8 cellular contexts compared by ENCODE assay signal in the genomic region with DNA sequence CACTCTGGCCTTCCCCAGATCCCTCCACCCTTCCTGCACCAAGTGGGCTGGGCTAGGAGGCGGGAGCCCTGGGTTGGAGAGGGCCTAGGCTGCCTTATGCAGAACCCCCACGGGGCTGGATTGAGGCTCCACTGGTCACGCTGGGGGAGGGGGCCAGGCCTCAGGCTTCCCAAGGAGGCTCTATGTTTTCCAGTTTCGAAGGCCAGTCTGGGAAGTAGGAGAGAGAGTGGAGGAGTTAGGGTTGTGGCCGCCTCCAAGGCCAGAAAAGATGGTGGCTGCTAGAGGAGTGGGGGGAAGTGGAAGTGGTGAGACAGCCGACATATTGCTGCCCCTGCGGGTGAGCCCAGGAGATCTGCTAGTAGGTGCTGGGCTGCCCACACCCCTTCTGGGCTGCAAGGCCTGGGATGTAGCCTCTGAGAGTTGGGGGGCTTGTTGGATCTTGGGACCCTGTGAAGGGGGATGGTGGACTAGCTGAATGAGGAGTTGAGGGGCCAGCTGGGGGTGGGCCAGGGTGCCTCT. TPM values are rescaled to one million over a fixed set of nuclear protein-coding genes. Genes with fewer than 3 reads are reported as not detected.
DNase-seq lines count a peak whose midpoint lies in the region; ATAC-seq and TF ChIP-seq lines count a peak whose summit lies in the region.

No MANE protein-coding gene starts in this region.

- H3K27ac ChIP-seq in HCT116 (ENCODE audit: low read depth, low read length), result peak overlapping the region; percentile 81

- H3K4me2 ChIP-seq in HCT116 (ENCODE audit: low read length), result peak overlapping the region; percentile 86

- H3K4me3 Mint-ChIP-seq in natural killer cell, result peak overlapping the region; percentile 98

- peaks cover 59% of the 10 kb centered on the region for H3K79me2 ChIP-seq in HCT116 (ENCODE audit: insufficient read depth, low read length)

- H3K27me3 ChIP-seq in HCT116 (ENCODE audit: insufficient read depth, low read length), result no peaks in the 10 kb centered on the region

- no peaks in the 10 kb centered on the region for H3K36me3 Mint-ChIP-seq in natural killer cell

- TF ChIP-seq POLR2A in HCT116 (IDR thresholded peaks at IDR 0.05; ENCODE audit: borderline replicate concordance, extremely low read depth, insufficient read depth, insufficient read length), result no peak

- CTCF ChIA-PET in AG04449 (lab: Yijun Ruan, JAX) (interaction anchor here (2.4 to 47.4 kb wide), 3 partner anchors 9 to 42 kb away, joined by 7 to 1609 read pairs (median 32); a partner anchor contains a TSS), HCT116 (lab: Charles Lee) (interaction anchor here (2.9 kb wide), 1 partner anchor 9 kb away, joined by 26 read pairs; no protein-coding TSS in a partner anchor), GM10248 (lab: Yijun Ruan, JAX) (interaction anchor here (1.3 to 15.1 kb wide), 4 partner anchors 9 to 45 kb away, joined by 3 to 276 read pairs (median 16); no protein-coding TSS in a partner anchor)

- peaks cover 42 to 61% of the 10 kb centered on the region in 2 donors for H3K4me1 Mint-ChIP-seq in natural killer cell

- peaks cover 43 to 55% of the 10 kb centered on the region in 2 experiments for H3K4me1 ChIP-seq in HCT116 (ENCODE audit: control insufficient read depth in 1 of 2, insufficient read depth in 2 of 2, low read length in 2 of 2)

- intact Hi-C loops in HCT116 (cut with micrococcal nuclease) (no loop called here), natural killer cell (cut with micrococcal nuclease) (no loop called here)

- no peaks in the 10 kb centered on the region for H3K9me3 Mint-ChIP-seq in natural killer cell

- peak overlapping the region; percentile 79 for H3K9ac ChIP-seq in HCT116 (ENCODE audit: low read length)

- 0 out of 2 replicates have a peak, but pooled peaks cover 4% of the 10 kb centered on the region for H4K20me1 ChIP-seq in HCT116 (ENCODE audit: insufficient read depth)

- TF ChIP-seq RAD21 in HCT116 (IDR thresholded peaks at IDR 0.05; ENCODE audit: low read depth), result no peak

- H3K36me3 ChIP-seq in HCT116 (ENCODE audit: control insufficient read depth in 1 of 2, insufficient read depth in 2 of 2, low read length in 2 of 2), result peaks cover 0 to 5% of the 10 kb centered on the region in 2 experiments; a peak in 1 of 4 replicates

- TF ChIP-seq CTCF in AG04449 (IDR thresholded peaks at IDR 0.05; ENCODE audit: insufficient read depth, low read length, missing control alignments) (no peak), HCT116 (IDR thresholded peaks at IDR 0.05 in 2 of 3, conservative IDR thresholded peaks at IDR 0.05 in 1 of 3; ENCODE audit: borderline replicate concordance in 1 of 3, insufficient read depth in 1 of 3, low read depth in 2 of 3, low read length in 2 of 3) (no peak), WI38 (IDR thresholded peaks at IDR 0.05; ENCODE audit: low read depth, low read length) (no peak), epithelial cell of esophagus (IDR thresholded peaks at IDR 0.05; ENCODE audit: insufficient read depth, low read depth, low read length, missing control alignments) (no peak), natural killer cell (IDR thresholded peaks at IDR 0.05) (no peak), GM10248 (IDR thresholded peaks at IDR 0.05; ENCODE audit: control extremely low read depth, extremely low read depth, low read depth, missing control alignments) (no peak)

- H3K9me2 ChIP-seq in HCT116 (ENCODE audit: insufficient read depth), result no peaks in the 10 kb centered on the region

- DNase-seq in AG04449 (ENCODE audit: low read depth, low spot score), result no peak
- no peak for DNase-seq in HCT116 (ENCODE audit: low read depth, low spot score)
- peak; percentile 48 for DNase-seq in epithelial cell of esophagus (ENCODE audit: low read depth)
- DNase-seq in natural killer cell, result peak; percentile 29
- DNase-seq in NCI-H524 treated with DMSO at 0.1 percent for 48 hours (lab: John Stamatoyannopoulos, UW), result no peak
- DNase-seq in GM10248 (ENCODE audit: extremely low spot score), result no peak

- no peaks in the 10 kb centered on the region for H3K27me3 Mint-ChIP-seq in natural killer cell (ENCODE audit: low read depth in 2 of 2)

- H3K9me3 ChIP-seq in HCT116 (ENCODE audit: control insufficient read depth in 1 of 2, insufficient read depth in 1 of 2, low read depth in 1 of 2, low read length in 2 of 2), result no peaks in the 10 kb centered on the region

- POLR2A ChIA-PET in AG04449 (lab: Yijun Ruan, JAX), result interaction anchor here (1.1 to 1.9 kb wide), 4 partner anchors 10 to 27 kb away, joined by 3 to 25 read pairs (median 6); no protein-coding TSS in a partner anchor
- POLR2A ChIA-PET in HCT116 (lab: Charles Lee), result interaction anchor here (3.5 kb wide), 1 partner anchor 10 kb away, joined by 34 read pairs; no protein-coding TSS in a partner anchor
- POLR2A ChIA-PET in GM10248 (lab: Yijun Ruan, JAX), result interaction anchor here (0.6 kb wide), 2 partner anchors 35 to 1977 kb away, joined by 5 to 13 read pairs; no protein-coding TSS in a partner anchor

- ATAC-seq in HCT116, result no peak
- ATAC-seq in natural killer cell, result no peak
- no peak for ATAC-seq in GM18867 (IDR thresholded peaks at IDR 0.05; ENCODE audit: unreplicated experiment)

- BruUV-seq in HCT116 (replicated peaks; lab: Mats Ljungman, UMichigan), result TSS peak; percentile 43

- peak overlapping the region; percentile 83 for H3K4me3 ChIP-seq in AG04449 (ENCODE audit: low read depth, low read length)
- peak overlapping the region; percentile 80 to 89 for H3K4me3 ChIP-seq in HCT116 (replicated peaks in 1 of 2; ENCODE audit: low read depth in 1 of 2, low read length in 2 of 2)
- peak overlapping the region; percentile 98 for H3K4me3 ChIP-seq in WI38 (ENCODE audit: low read depth, low read length)
- H3K4me3 ChIP-seq in epithelial cell of esophagus (ENCODE audit: low read length), result peak overlapping the region; percentile 62

- H3K27ac Mint-ChIP-seq in natural killer cell, result peak overlapping the region; percentile 95 to 96

- H2AFZ ChIP-seq in HCT116 (ENCODE audit: low read depth, low read length, poor library complexity, severe bottlenecking), result no peak overlapping the region

- RAD21 ChIA-PET in HCT116 (lab: Charles Lee; ENCODE audit: low non-redundant PET in 1 of 2, low total read pairs in 2 of 2, uncharacterized antibody in 2 of 2, unreplicated experiment in 2 of 2), result no interaction called here

TF ChIP-seq in HCT116, 20 proteins besides CTCF, POLR2A, EP300 and RAD21 (continues in another document):
- TF ChIP-seq FOSL1 (IDR thresholded peaks at IDR 0.05; ENCODE audit: low read depth) (no peak), CEBPB (IDR thresholded peaks at IDR 0.05; ENCODE audit: low read depth) (no peak), YY1 (IDR thresholded peaks at IDR 0.05; ENCODE audit: extremely low read depth, insufficient replicate concordance, low read depth, low read length) (no peak), SRF (IDR thresholded peaks at IDR 0.05; ENCODE audit: low read depth) (no peak), ZFX (IDR thresholded peaks at IDR 0.05) (no peak), POLR2AphosphoS5 (IDR thresholded peaks at IDR 0.05; ENCODE audit: low read depth, low read length) (no peak), JUND (IDR thresholded peaks at IDR 0.05) (no peak), EZH2phosphoT487 (IDR thresholded peaks at IDR 0.05; ENCODE audit: borderline replicate concordance) (no peak), CBX3 (IDR thresholded peaks at IDR 0.05; ENCODE audit: low read depth) (no peak), SP1 (IDR thresholded peaks at IDR 0.05; ENCODE audit: low read depth) (no peak)
- TF ChIP-seq, protein P1, sequence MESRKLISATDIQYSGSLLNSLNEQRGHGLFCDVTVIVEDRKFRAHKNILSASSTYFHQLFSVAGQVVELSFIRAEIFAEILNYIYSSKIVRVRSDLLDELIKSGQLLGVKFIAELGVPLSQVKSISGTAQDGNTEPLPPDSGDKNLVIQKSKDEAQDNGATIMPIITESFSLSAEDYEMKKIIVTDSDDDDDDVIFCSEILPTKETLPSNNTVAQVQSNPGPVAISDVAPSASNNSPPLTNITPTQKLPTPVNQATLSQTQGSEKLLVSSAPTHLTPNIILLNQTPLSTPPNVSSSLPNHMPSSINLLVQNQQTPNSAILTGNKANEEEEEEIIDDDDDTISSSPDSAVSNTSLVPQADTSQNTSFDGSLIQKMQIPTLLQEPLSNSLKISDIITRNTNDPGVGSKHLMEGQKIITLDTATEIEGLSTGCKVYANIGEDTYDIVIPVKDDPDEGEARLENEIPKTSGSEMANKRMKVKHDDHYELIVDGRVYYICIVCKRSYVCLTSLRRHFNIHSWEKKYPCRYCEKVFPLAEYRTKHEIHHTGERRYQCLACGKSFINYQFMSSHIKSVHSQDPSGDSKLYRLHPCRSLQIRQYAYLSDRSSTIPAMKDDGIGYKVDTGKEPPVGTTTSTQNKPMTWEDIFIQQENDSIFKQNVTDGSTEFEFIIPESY (IDR thresholded peaks at IDR 0.05; ENCODE audit: extremely low read depth, insufficient replicate concordance, low read length), result no peak

RNA-seq across cellular contexts. Expression of a gene that starts 1.2 kb away (rescaled TPM):
- total RNA-seq in HCT116 (2021; ENCODE audit: unreplicated experiment) (170 TPM), natural killer cell (100 to 1,000 TPM; 428 to 467 (median 447) TPM)
- polyA plus RNA-seq in HCT116 (2012), result 214 and 262 TPM in 2 replicates

RNA-seq across cellular contexts. Expression of a gene that starts 31.8 kb away (rescaled TPM):
- total RNA-seq in HCT116 (2021; ENCODE audit: unreplicated experiment) (46.2 TPM), natural killer cell (1 to 10 TPM in 1 of 3 donors, under 1 TPM in 2; 0.97 to 2.0 (median 0.99) TPM)
- polyA plus RNA-seq in HCT116 (2012), result 51.1 and 79.0 TPM in 2 replicates

RNA-seq across cellular contexts. Expression of a gene that starts 32.1 kb away (rescaled TPM):
- 3.1 TPM for total RNA-seq in HCT116 (2021; ENCODE audit: unreplicated experiment)
- 4.3 and 4.6 TPM in 2 replicates for polyA plus RNA-seq in HCT116 (2012)
- under 1 TPM in 1 of 3 donors, not detected in 2; 0.82 TPM for total RNA-seq in natural killer cell

RNA-seq across cellular contexts. Expression of a gene that starts 41.7 kb away (rescaled TPM):
- total RNA-seq in HCT116 (2021; ENCODE audit: unreplicated experiment) (not detected), natural killer cell (not detected)
- 0.18 and 0.41 TPM in 2 replicates for polyA plus RNA-seq in HCT116 (2012)

RNA-seq across cellular contexts. Expression of a gene that starts 45.8 kb away (rescaled TPM):
- total RNA-seq in HCT116 (2021; ENCODE audit: unreplicated experiment) (not detected), natural killer cell (not detected)
- polyA plus RNA-seq in HCT116 (2012), result 0.13 and 0.30 TPM in 2 replicates

Comparison
In these comparisons a context has a peak if more than half of its experiments do, and no peak if none do; other contexts are left out.
1. DNase-seq: peak in epithelial cell of esophagus (single experiment) and natural killer cell (single experiment); none in AG04449 (single experiment), HCT116 (single experiment), NCI-H524 treated with DMSO at 0.1 percent for 48 hours (single experiment) and GM10248 (single experiment).
2. RNA of a gene that starts 31.8 kb away (total RNA-seq): 46.2 TPM in HCT116 (single experiment); 0.97 to 2.0 TPM in natural killer cell; every median in the first group is over 10 times any median in the second.
3. Peak in every context shown above with its lines, with median percentiles within 50 percentile points of each other: H3K4me3 ChIP-seq.